8 cellular contexts compared by ENCODE assay signal in the genomic region with DNA sequence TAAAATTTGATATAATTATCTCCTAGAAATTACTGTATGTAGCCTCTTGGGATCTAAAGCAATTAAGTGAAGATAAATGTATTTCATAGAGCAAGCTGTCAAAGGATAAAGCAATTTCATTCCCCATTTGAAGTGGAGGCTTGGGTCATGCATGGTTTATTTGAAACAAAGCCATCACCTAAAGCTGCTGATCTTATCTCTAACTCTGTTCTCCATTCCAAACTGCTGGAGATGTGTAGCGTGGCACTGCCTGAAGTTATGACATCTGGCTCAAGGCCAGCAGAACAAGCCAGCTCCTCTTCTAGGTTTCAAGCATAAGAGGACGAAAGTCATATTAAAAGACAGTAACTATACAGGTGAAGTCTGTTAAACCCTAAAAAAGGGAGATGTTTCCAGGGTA.
A peak's percentile ranks its signal among the peaks of the same experiment; 100 is the strongest.
DNase-seq lines count a peak whose midpoint lies in the region; ATAC-seq and TF ChIP-seq lines count a peak whose summit lies in the region.

No MANE protein-coding gene starts in this region.

- H3K4me3 Mint-ChIP-seq in activated naive CD8-positive, alpha-beta T cell treated with anti-CD3 and anti-CD28 coated beads, Interleukin-2, amount 50 U/mL, for 24 hours: no peak overlapping the region

- H2AFZ ChIP-seq in MM.1S (ENCODE audit: low read length): no peak overlapping the region

- H3K4me1 ChIP-seq in MM.1S (ENCODE audit: low read length): peaks cover 33% of the 10 kb centered on the region
- peaks cover 11% of the 10 kb centered on the region for H3K4me1 ChIP-seq in colonic mucosa
- H3K4me1 ChIP-seq in gastrocnemius medialis: peaks cover 21 to 42% of the 10 kb centered on the region in 2 donors

- H3K27ac ChIP-seq in MM.1S (ENCODE audit: low read length) (peak overlapping the region; percentile 89), colonic mucosa (peak overlapping the region; percentile 4), gastrocnemius medialis (peak overlapping the region in 2 of 4 donors; percentile 32 to 64)

- in situ Hi-C loops in gastrocnemius medialis (cut with MboI; ENCODE audit: low sequenced_read_pairs in 4 of 4): no loop called here

- H3K4me1 Mint-ChIP-seq in activated naive CD8-positive, alpha-beta T cell treated with anti-CD3 and anti-CD28 coated beads, Interleukin-2, amount 50 U/mL, for 24 hours: peaks cover 23% of the 10 kb centered on the region

- H3K27me3 ChIP-seq in MM.1S (replicated peaks; ENCODE audit: insufficient read depth, low read length): no peaks in the 10 kb centered on the region
- H3K27me3 ChIP-seq in colonic mucosa: no peaks in the 10 kb centered on the region
- H3K27me3 ChIP-seq in gastrocnemius medialis: no peaks in the 10 kb centered on the region

- H3F3A ChIP-seq in MM.1S (ENCODE audit: insufficient read depth, low read length): peaks cover 27% of the 10 kb centered on the region

- peak; percentile 52 to 63 for ATAC-seq in gastrocnemius medialis
- ATAC-seq in activated naive CD8-positive, alpha-beta T cell treated with anti-CD3 and anti-CD28 coated beads, Interleukin-2, amount 50 U/mL, for 24 hours: no peak

- TF ChIP-seq CTCF in MM.1S (IDR thresholded peaks at IDR 0.05; ENCODE audit: low read length): no peak
- TF ChIP-seq CTCF in colonic mucosa (IDR thresholded peaks at IDR 0.05): no peak
- no peak for TF ChIP-seq CTCF in gastrocnemius medialis (IDR thresholded peaks at IDR 0.05 in 4 of 5, conservative IDR thresholded peaks at IDR 0.05 in 1 of 5)

- no peak overlapping the region for H3K27ac Mint-ChIP-seq in activated naive CD8-positive, alpha-beta T cell treated with anti-CD3 and anti-CD28 coated beads, Interleukin-2, amount 50 U/mL, for 24 hours

- peaks cover 2% of the 10 kb centered on the region for H3K36me3 Mint-ChIP-seq in activated naive CD8-positive, alpha-beta T cell treated with anti-CD3 and anti-CD28 coated beads, Interleukin-2, amount 50 U/mL, for 24 hours (ENCODE audit: low read depth)

- H3K4me3 ChIP-seq in MM.1S (ENCODE audit: low read length) (no peak overlapping the region), colonic mucosa (no peak overlapping the region), gastrocnemius medialis (no peak overlapping the region)

- no peaks in the 10 kb centered on the region for H3K27me3 Mint-ChIP-seq in activated naive CD8-positive, alpha-beta T cell treated with anti-CD3 and anti-CD28 coated beads, Interleukin-2, amount 50 U/mL, for 24 hours

- H3K9me2 ChIP-seq in MM.1S (replicated peaks; ENCODE audit: insufficient read depth, low read length): no peaks in the 10 kb centered on the region

- H4K20me1 ChIP-seq in MM.1S (ENCODE audit: insufficient read depth, low read length): no peaks in the 10 kb centered on the region

- peaks cover 14% of the 10 kb centered on the region; the same call in 1 of the 2 replicates for H3K79me2 ChIP-seq in MM.1S (ENCODE audit: low read length)

- H3K9ac ChIP-seq in MM.1S (ENCODE audit: low read length): peak overlapping the region; percentile 1; the same call in 1 of the 2 replicates
- no peak overlapping the region for H3K9ac ChIP-seq in colonic mucosa (ENCODE audit: low read depth in 2 of 2, low read length in 2 of 2)

- H3K9me3 Mint-ChIP-seq in activated naive CD8-positive, alpha-beta T cell treated with anti-CD3 and anti-CD28 coated beads, Interleukin-2, amount 50 U/mL, for 24 hours: no peaks in the 10 kb centered on the region

- intact Hi-C loops in colonic mucosa (cut with DNase I) (no loop called here), gastrocnemius medialis (cut with DNase I; ENCODE audit: low total_unique reads) (no loop called here)

- H3K4me2 ChIP-seq in MM.1S (ENCODE audit: low read depth, low read length): peak overlapping the region; percentile 81

- H3K36me3 ChIP-seq in MM.1S (replicated peaks; ENCODE audit: insufficient read depth, low read length) (no peaks in the 10 kb centered on the region), colonic mucosa (no peaks in the 10 kb centered on the region), gastrocnemius medialis (no peaks in the 10 kb centered on the region)

- no peaks in the 10 kb centered on the region for H3K9me3 ChIP-seq in MM.1S (replicated peaks; ENCODE audit: insufficient read depth, low read length)
- no peaks in the 10 kb centered on the region for H3K9me3 ChIP-seq in colonic mucosa
- no peaks in the 10 kb centered on the region for H3K9me3 ChIP-seq in gastrocnemius medialis

- no peak for TF ChIP-seq POLR2A in gastrocnemius medialis (IDR thresholded peaks at IDR 0.05)

- peak; percentile 15 for DNase-seq in NCI-H2107 treated with DMSO at 0.1 percent for 48 hours (lab: John Stamatoyannopoulos, UW; ENCODE audit: unreplicated experiment)
- no peak for DNase-seq in NCI-H2107 (lab: John Stamatoyannopoulos, UW)
- DNase-seq in MM.1S: peak; percentile 39
- DNase-seq in colonic mucosa: peak; percentile 56
- peak; percentile 14 to 46 for DNase-seq in gastrocnemius medialis
- DNase-seq in NCI-H446 treated with DMSO at 0.1 percent for 48 hours (lab: John Stamatoyannopoulos, UW): no peak
- no peak for DNase-seq in KG1 (lab: John Stamatoyannopoulos, UW)
- no peak for DNase-seq in activated naive CD8-positive, alpha-beta T cell treated with anti-CD3 and anti-CD28 coated beads, Interleukin-2, amount 50 U/mL, for 24 hours

Comparison
In these comparisons a context has a peak if more than half of its experiments do, and no peak if none do; other contexts are left out.
1. DNase-seq: peak in NCI-H2107 treated with DMSO at 0.1 percent for 48 hours (single experiment), MM.1S (single experiment), colonic mucosa (single experiment) and gastrocnemius medialis (2 of 2); none in NCI-H2107 (single experiment), NCI-H446 treated with DMSO at 0.1 percent for 48 hours (single experiment), KG1 (single experiment) and activated naive CD8-positive, alpha-beta T cell treated with anti-CD3 and anti-CD28 coated beads, Interleukin-2, amount 50 U/mL, for 24 hours (single experiment).